24 cellular contexts compared by ENCODE assay signal in the genomic region with DNA sequence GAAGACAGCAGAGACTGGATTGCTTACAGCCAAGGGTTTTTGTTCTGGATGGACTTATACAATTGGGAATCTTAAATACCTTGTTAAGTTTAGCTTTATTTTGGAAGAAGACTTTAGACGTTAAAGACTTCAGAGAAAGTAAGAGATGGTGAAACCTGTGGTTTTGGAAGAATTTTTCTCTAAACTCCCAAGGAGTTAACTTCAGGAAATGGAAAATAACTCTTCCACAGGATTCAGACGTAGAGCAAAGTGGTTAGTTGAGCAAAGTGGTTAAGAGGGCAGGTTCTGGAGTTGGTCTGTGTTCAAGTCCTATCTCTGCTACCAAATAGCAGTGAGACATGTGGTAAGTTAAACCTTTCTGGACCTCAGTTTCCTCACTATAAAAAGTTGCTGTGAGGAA. TPM values are rescaled to one million over a fixed set of nuclear protein-coding genes. Genes with fewer than 3 reads are reported as not detected.
DNase-seq lines count a peak whose midpoint lies in the region; ATAC-seq and TF ChIP-seq lines count a peak whose summit lies in the region.
"Had no signal": no experiment of that assay in that cellular context is flagged by ENCODE, and none has a peak within 500 bp of the region (broad histone marks: within the 10 kb centered on the region; RNA-seq: fewer than 3 reads in every experiment).

No MANE protein-coding gene starts in this region.

- H3K4me3 ChIP-seq in fibroblast of villous mesenchyme (ENCODE audit: low read depth, low read length) = no peak overlapping the region
- H3K4me3 ChIP-seq in smooth muscle cell = no peak overlapping the region
- H3K4me3 ChIP-seq in neural progenitor cell = no peak overlapping the region
- H3K4me3 ChIP-seq: colonic mucosa, K562, lung, PC-9, prostate gland, upper lobe of left lung had no signal

- H3K9ac ChIP-seq in smooth muscle cell (ENCODE audit: low read depth) (no peak overlapping the region), neural progenitor cell (no peak overlapping the region)

- H3K9me3 ChIP-seq in smooth muscle cell (replicated peaks; ENCODE audit: low read depth) = no peaks in the 10 kb centered on the region
- no peaks in the 10 kb centered on the region for H3K9me3 ChIP-seq in neural progenitor cell (ENCODE audit: low read depth)
- H3K9me3 ChIP-seq: colonic mucosa, prostate gland, upper lobe of left lung had no signal

- TF ChIP-seq CTCF in fibroblast of villous mesenchyme (IDR thresholded peaks at IDR 0.05; ENCODE audit: insufficient read depth, low read depth, low read length) = no peak
- TF ChIP-seq CTCF in smooth muscle cell (IDR thresholded peaks at IDR 0.05; ENCODE audit: borderline replicate concordance, insufficient read depth, poor library complexity, severe bottlenecking) = no peak
- TF ChIP-seq CTCF in neural progenitor cell (IDR thresholded peaks at IDR 0.05) = no peak

- H3K27ac Mint-ChIP-seq in activated CD4-positive, alpha-beta memory T cell treated with anti-CD3 and anti-CD28 coated beads for 36 hours = peak overlapping the region; percentile 3
- H3K27ac Mint-ChIP-seq in activated CD4-positive, alpha-beta memory T cell treated with anti-CD3 and anti-CD28 coated beads, Interleukin-2, amount 10 ng/mL, durations not matched to agents 7 days and 5 days = no peak overlapping the region
- peak overlapping the region; percentile 1 for H3K27ac Mint-ChIP-seq in activated T-helper 1 cell treated with anti-CD3 and anti-CD28 coated beads, Interleukin-12 subunit alpha, Interleukin-12 subunit beta, Interleukin-2, Interleukin-4 antibody, amounts not matched to agents 30 ng/mL and 10 ng/mL and 1 ng/mL, durations not matched to agents 14 hours and 24 hours and 36 hours
- H3K27ac Mint-ChIP-seq in neural progenitor cell = no peak overlapping the region
- H3K27ac Mint-ChIP-seq: activated CD8-positive, alpha-beta memory T cell treated with anti-CD3 and anti-CD28 coated beads, Interleukin-2, amount 10 ng/mL, durations not matched to agents 7 days and 5 days; activated naive CD4-positive, alpha-beta T cell treated with anti-CD3 and anti-CD28 coated beads, Interleukin-2, amount 50 U/mL, for 24 hours had no signal

- H3K79me2 ChIP-seq in smooth muscle cell (ENCODE audit: low read depth) (peaks cover 100% of the 10 kb centered on the region), neural progenitor cell (ENCODE audit: low read depth) (peaks cover 45% of the 10 kb centered on the region)

- POLR2A ChIA-PET in activated CD4-positive, alpha-beta memory T cell treated with anti-CD3 and anti-CD28 coated beads for 36 hours (lab: Charles Lee) = no interaction called here
- POLR2A ChIA-PET in activated CD4-positive, alpha-beta memory T cell treated with anti-CD3 and anti-CD28 coated beads, Interleukin-2, amount 10 ng/mL, durations not matched to agents 7 days and 5 days (lab: Charles Lee) = interaction anchor here (1.0 kb wide), 1 partner anchor 11 kb away, joined by 4 read pairs; no protein-coding TSS in a partner anchor

- peaks cover 7% of the 10 kb centered on the region for H3F3A ChIP-seq in smooth muscle cell (ENCODE audit: low read depth)
- no peaks in the 10 kb centered on the region for H3F3A ChIP-seq in neural progenitor cell (ENCODE audit: low read depth)

- H3K36me3 ChIP-seq in smooth muscle cell (ENCODE audit: low read depth) (peaks cover 14% of the 10 kb centered on the region), neural progenitor cell (peaks cover 10% of the 10 kb centered on the region)
- H3K36me3 ChIP-seq: colonic mucosa, prostate gland had no signal

- no peak overlapping the region for H3K4me2 ChIP-seq in smooth muscle cell
- H3K4me2 ChIP-seq in neural progenitor cell = no peak overlapping the region
- H3K4me2 ChIP-seq: PC-9 had no signal

- H3K27me3 ChIP-seq in smooth muscle cell (ENCODE audit: low read depth) (no peaks in the 10 kb centered on the region), neural progenitor cell (no peaks in the 10 kb centered on the region)
- H3K27me3 ChIP-seq: colonic mucosa, upper lobe of left lung had no signal

- DNase-seq in activated CD4-positive, alpha-beta memory T cell treated with anti-CD3 and anti-CD28 coated beads for 36 hours = no peak
- no peak for DNase-seq in activated CD4-positive, alpha-beta memory T cell treated with anti-CD3 and anti-CD28 coated beads, Interleukin-2, amount 10 ng/mL, durations not matched to agents 7 days and 5 days
- DNase-seq in activated T-helper 1 cell treated with anti-CD3 and anti-CD28 coated beads, Interleukin-12 subunit alpha, Interleukin-12 subunit beta, Interleukin-2, Interleukin-4 antibody, amounts not matched to agents 30 ng/mL and 10 ng/mL and 1 ng/mL, durations not matched to agents 14 hours and 24 hours and 36 hours (ENCODE audit: low spot score) = no peak
- DNase-seq in fibroblast of villous mesenchyme (ENCODE audit: low read depth) (peak; percentile 76), smooth muscle cell (lab: John Stamatoyannopoulos, UW; ENCODE audit: unreplicated experiment) (no peak), SHP77 treated with DMSO at 0.1 percent for 48 hours (lab: John Stamatoyannopoulos, UW) (no peak), neural progenitor cell (ENCODE audit: low spot score) (no peak)
- DNase-seq: activated CD4-positive, CD25-positive, alpha-beta regulatory T cell treated with anti-CD3 and anti-CD28 coated beads, Interleukin-2, amount 50 U/mL, for 72 hours; activated CD8-positive, alpha-beta memory T cell treated with anti-CD3 and anti-CD28 coated beads, Interleukin-2, amount 10 ng/mL, durations not matched to agents 7 days and 5 days; CD8-positive, alpha-beta memory T cell; colonic mucosa; DMS153; kidney; NCI-H1417 treated with DMSO at 0.1 percent for 48 hours; PC-9; SHP77; upper lobe of left lung had no signal

- H4K20me1 ChIP-seq in smooth muscle cell (ENCODE audit: low read depth) = peaks cover 88% of the 10 kb centered on the region
- peaks cover 24% of the 10 kb centered on the region for H4K20me1 ChIP-seq in neural progenitor cell (ENCODE audit: low read depth)

- CTCF ChIA-PET in activated CD4-positive, alpha-beta memory T cell treated with anti-CD3 and anti-CD28 coated beads for 36 hours (lab: Charles Lee) = interaction anchor here (0.5 kb wide), 1 partner anchor 26 kb away, joined by 3 read pairs; no protein-coding TSS in a partner anchor
- CTCF ChIA-PET in activated CD4-positive, alpha-beta memory T cell treated with anti-CD3 and anti-CD28 coated beads, Interleukin-2, amount 10 ng/mL, durations not matched to agents 7 days and 5 days (lab: Charles Lee) = interaction anchor here (1.6 kb wide), 1 partner anchor 19 kb away, joined by 5 read pairs; no protein-coding TSS in a partner anchor

- intact Hi-C loops in activated CD4-positive, alpha-beta memory T cell treated with anti-CD3 and anti-CD28 coated beads for 36 hours (cut with micrococcal nuclease) = no loop called here
- intact Hi-C loops in activated T-helper 1 cell treated with anti-CD3 and anti-CD28 coated beads, Interleukin-12 subunit alpha, Interleukin-12 subunit beta, Interleukin-2, Interleukin-4 antibody, amounts not matched to agents 30 ng/mL and 10 ng/mL and 1 ng/mL, durations not matched to agents 14 hours and 24 hours and 36 hours (cut with micrococcal nuclease) = no loop called here

- H3K27ac ChIP-seq in smooth muscle cell (ENCODE audit: low read depth) = peak overlapping the region; percentile 24
- no peak overlapping the region for H3K27ac ChIP-seq in neural progenitor cell
- H3K27ac ChIP-seq: colonic mucosa, PC-9, prostate gland, upper lobe of left lung had no signal

- 18% methylated on average over 2 of the region's 2 CpGs for WGBS in smooth muscle cell (ENCODE audit: low lambda C conversion rate)

- no peaks in the 10 kb centered on the region for H3K4me1 ChIP-seq in smooth muscle cell (ENCODE audit: low read depth)
- H3K4me1 ChIP-seq in neural progenitor cell = no peaks in the 10 kb centered on the region
- H3K4me1 ChIP-seq: colonic mucosa, prostate gland had no signal

- peaks cover 60% of the 10 kb centered on the region for H3K4me1 Mint-ChIP-seq in activated CD4-positive, alpha-beta memory T cell treated with anti-CD3 and anti-CD28 coated beads for 36 hours (ENCODE audit: low read depth)
- H3K4me1 Mint-ChIP-seq in activated CD4-positive, alpha-beta memory T cell treated with anti-CD3 and anti-CD28 coated beads, Interleukin-2, amount 10 ng/mL, durations not matched to agents 7 days and 5 days = peaks cover 43% of the 10 kb centered on the region
- H3K4me1 Mint-ChIP-seq in activated T-helper 1 cell treated with anti-CD3 and anti-CD28 coated beads, Interleukin-12 subunit alpha, Interleukin-12 subunit beta, Interleukin-2, Interleukin-4 antibody, amounts not matched to agents 30 ng/mL and 10 ng/mL and 1 ng/mL, durations not matched to agents 14 hours and 24 hours and 36 hours (ENCODE audit: low read depth) = peaks cover 56% of the 10 kb centered on the region
- no peaks in the 10 kb centered on the region for H3K4me1 Mint-ChIP-seq in neural progenitor cell

- H3K9me3 Mint-ChIP-seq in activated CD4-positive, alpha-beta memory T cell treated with anti-CD3 and anti-CD28 coated beads for 36 hours = no peaks in the 10 kb centered on the region
- no peaks in the 10 kb centered on the region for H3K9me3 Mint-ChIP-seq in activated CD4-positive, alpha-beta memory T cell treated with anti-CD3 and anti-CD28 coated beads, Interleukin-2, amount 10 ng/mL, durations not matched to agents 7 days and 5 days
- no peaks in the 10 kb centered on the region for H3K9me3 Mint-ChIP-seq in activated T-helper 1 cell treated with anti-CD3 and anti-CD28 coated beads, Interleukin-12 subunit alpha, Interleukin-12 subunit beta, Interleukin-2, Interleukin-4 antibody, amounts not matched to agents 30 ng/mL and 10 ng/mL and 1 ng/mL, durations not matched to agents 14 hours and 24 hours and 36 hours
- no peaks in the 10 kb centered on the region for H3K9me3 Mint-ChIP-seq in neural progenitor cell
- H3K9me3 Mint-ChIP-seq: activated naive CD4-positive, alpha-beta T cell treated with anti-CD3 and anti-CD28 coated beads, Interleukin-2, amount 50 U/mL, for 24 hours; brain; CD8-positive, alpha-beta memory T cell had no signal

- H3K36me3 Mint-ChIP-seq in activated CD4-positive, alpha-beta memory T cell treated with anti-CD3 and anti-CD28 coated beads for 36 hours = peaks cover 55% of the 10 kb centered on the region
- H3K36me3 Mint-ChIP-seq in activated CD4-positive, alpha-beta memory T cell treated with anti-CD3 and anti-CD28 coated beads, Interleukin-2, amount 10 ng/mL, durations not matched to agents 7 days and 5 days (ENCODE audit: low read depth) = peaks cover 77% of the 10 kb centered on the region
- peaks cover 55% of the 10 kb centered on the region for H3K36me3 Mint-ChIP-seq in activated T-helper 1 cell treated with anti-CD3 and anti-CD28 coated beads, Interleukin-12 subunit alpha, Interleukin-12 subunit beta, Interleukin-2, Interleukin-4 antibody, amounts not matched to agents 30 ng/mL and 10 ng/mL and 1 ng/mL, durations not matched to agents 14 hours and 24 hours and 36 hours (ENCODE audit: low read depth)
- H3K36me3 Mint-ChIP-seq in neural progenitor cell = peaks cover 23% of the 10 kb centered on the region

- H3K27me3 Mint-ChIP-seq in activated CD4-positive, alpha-beta memory T cell treated with anti-CD3 and anti-CD28 coated beads for 36 hours = no peaks in the 10 kb centered on the region
- no peaks in the 10 kb centered on the region for H3K27me3 Mint-ChIP-seq in activated CD4-positive, alpha-beta memory T cell treated with anti-CD3 and anti-CD28 coated beads, Interleukin-2, amount 10 ng/mL, durations not matched to agents 7 days and 5 days
- H3K27me3 Mint-ChIP-seq in activated T-helper 1 cell treated with anti-CD3 and anti-CD28 coated beads, Interleukin-12 subunit alpha, Interleukin-12 subunit beta, Interleukin-2, Interleukin-4 antibody, amounts not matched to agents 30 ng/mL and 10 ng/mL and 1 ng/mL, durations not matched to agents 14 hours and 24 hours and 36 hours (ENCODE audit: insufficient read depth) = no peaks in the 10 kb centered on the region
- H3K27me3 Mint-ChIP-seq in neural progenitor cell (ENCODE audit: insufficient read depth, low read depth) = no peaks in the 10 kb centered on the region
- H3K27me3 Mint-ChIP-seq: activated CD8-positive, alpha-beta memory T cell treated with anti-CD3 and anti-CD28 coated beads, Interleukin-2, amount 10 ng/mL, durations not matched to agents 7 days and 5 days; activated naive CD4-positive, alpha-beta T cell treated with anti-CD3 and anti-CD28 coated beads, Interleukin-2, amount 50 U/mL, for 24 hours; brain; CD8-positive, alpha-beta memory T cell had no signal

- H3K4me3 Mint-ChIP-seq in activated CD4-positive, alpha-beta memory T cell treated with anti-CD3 and anti-CD28 coated beads for 36 hours = no peak overlapping the region
- H3K4me3 Mint-ChIP-seq in activated CD4-positive, alpha-beta memory T cell treated with anti-CD3 and anti-CD28 coated beads, Interleukin-2, amount 10 ng/mL, durations not matched to agents 7 days and 5 days = no peak overlapping the region
- H3K4me3 Mint-ChIP-seq in activated T-helper 1 cell treated with anti-CD3 and anti-CD28 coated beads, Interleukin-12 subunit alpha, Interleukin-12 subunit beta, Interleukin-2, Interleukin-4 antibody, amounts not matched to agents 30 ng/mL and 10 ng/mL and 1 ng/mL, durations not matched to agents 14 hours and 24 hours and 36 hours = no peak overlapping the region
- H3K4me3 Mint-ChIP-seq in neural progenitor cell = no peak overlapping the region
- H3K4me3 Mint-ChIP-seq: activated CD8-positive, alpha-beta memory T cell treated with anti-CD3 and anti-CD28 coated beads, Interleukin-2, amount 10 ng/mL, durations not matched to agents 7 days and 5 days; activated naive CD4-positive, alpha-beta T cell treated with anti-CD3 and anti-CD28 coated beads, Interleukin-2, amount 50 U/mL, for 24 hours; brain; CD8-positive, alpha-beta memory T cell had no signal

- ATAC-seq in HG02870 (IDR thresholded peaks at IDR 0.05; ENCODE audit: unreplicated experiment) = no peak
- ATAC-seq: activated CD8-positive, alpha-beta memory T cell treated with anti-CD3 and anti-CD28 coated beads, Interleukin-2, amount 10 ng/mL, durations not matched to agents 7 days and 5 days; esophagus mucosa; K562 had no signal

- H2AFZ ChIP-seq in smooth muscle cell (ENCODE audit: low read depth) = no peak overlapping the region
- no peak overlapping the region for H2AFZ ChIP-seq in neural progenitor cell (replicated peaks)
- H2AFZ ChIP-seq: PC-9 had no signal

RNA-seq across cellular contexts. Expression of a gene that starts 12.8 kb away (rescaled TPM):
- 10 to 100 TPM; 92.2 to 95.7 TPM for total RNA-seq in activated CD4-positive, alpha-beta memory T cell treated with anti-CD3 and anti-CD28 coated beads for 36 hours
- 10 to 100 TPM; 85.7 to 96.0 TPM for total RNA-seq in activated CD4-positive, alpha-beta memory T cell treated with anti-CD3 and anti-CD28 coated beads, Interleukin-2, amount 10 ng/mL, durations not matched to agents 7 days and 5 days
- 153 and 154 TPM in 2 replicates for total RNA-seq in activated T-helper 1 cell treated with anti-CD3 and anti-CD28 coated beads, Interleukin-12 subunit alpha, Interleukin-12 subunit beta, Interleukin-2, Interleukin-4 antibody, amounts not matched to agents 30 ng/mL and 10 ng/mL and 1 ng/mL, durations not matched to agents 14 hours and 24 hours and 36 hours
- total RNA-seq in fibroblast of villous mesenchyme = 23.2 and 29.4 TPM in 2 replicates
- total RNA-seq in smooth muscle cell = 25.0 and 37.8 TPM in 2 replicates
- 47.0 and 55.2 TPM in 2 replicates for polyA plus RNA-seq in smooth muscle cell
- 17.2 and 32.5 TPM in 2 replicates for total RNA-seq in neural progenitor cell (ENCODE audit: low replicate concordance)

Comparison
In these comparisons a context has a peak if more than half of its experiments do, and no peak if none do; other contexts are left out.
1. H3K27ac Mint-ChIP-seq: peak in activated CD4-positive, alpha-beta memory T cell treated with anti-CD3 and anti-CD28 coated beads for 36 hours (single experiment) and activated T-helper 1 cell treated with anti-CD3 and anti-CD28 coated beads, Interleukin-12 subunit alpha, Interleukin-12 subunit beta, Interleukin-2, Interleukin-4 antibody, amounts not matched to agents 30 ng/mL and 10 ng/mL and 1 ng/mL, durations not matched to agents 14 hours and 24 hours and 36 hours (single experiment); none in activated CD4-positive, alpha-beta memory T cell treated with anti-CD3 and anti-CD28 coated beads, Interleukin-2, amount 10 ng/mL, durations not matched to agents 7 days and 5 days (single experiment) and neural progenitor cell (single experiment).